Comparison of ENCODE assay signal across 1 cellular context in genomic region chr17:68391561-68392268, GRCh38.
TF ChIP-seq lines count a peak whose summit lies in the region.

No MANE protein-coding gene starts in this region.

TF ChIP-seq in liver, 16 proteins besides CTCF, POLR2A, EP300 and RAD21 (continued from another document):
- peak; percentile 49 for TF ChIP-seq REST (IDR thresholded peaks at IDR 0.05)
- peak; percentile 32 for TF ChIP-seq YY1 (IDR thresholded peaks at IDR 0.05)
- TF ChIP-seq EGR1 (IDR thresholded peaks at IDR 0.05; ENCODE audit: low read depth in 2 of 2): peak; percentile 10 to 39
- peak; percentile 96 to 99 for TF ChIP-seq HNF4A (conservative IDR thresholded peaks at IDR 0.05)
- no peak for TF ChIP-seq FOXA2 (IDR thresholded peaks at IDR 0.05)
- TF ChIP-seq HNF4G (IDR thresholded peaks at IDR 0.05): peak; percentile 92
- TF ChIP-seq MAX (IDR thresholded peaks at IDR 0.05): peak; percentile 89
- TF ChIP-seq ZBTB33 (IDR thresholded peaks at IDR 0.05): no peak
